ENCODE assay signal across 2 cellular contexts in the genomic region with DNA sequence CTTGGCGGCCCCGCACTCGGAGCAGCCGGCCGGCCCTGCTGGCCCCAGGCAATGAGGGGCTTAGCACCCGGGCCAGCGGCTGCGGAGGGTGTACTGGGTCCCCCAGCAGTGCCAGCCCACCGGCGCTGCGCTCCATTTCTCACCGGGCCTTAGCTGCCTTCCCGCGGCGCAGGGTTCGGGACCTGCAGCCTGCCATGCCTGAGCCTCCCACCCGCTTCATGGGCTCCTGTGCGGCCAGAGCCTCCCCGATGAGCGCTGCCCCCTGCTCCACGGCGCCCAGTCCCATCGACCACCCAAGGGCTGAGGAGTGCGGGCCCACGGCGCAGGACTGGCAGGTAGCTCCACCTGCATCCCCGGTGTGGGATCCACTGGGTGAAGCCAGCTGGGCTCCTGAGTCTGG. TPM values are rescaled to one million over a fixed set of nuclear protein-coding genes. Genes with fewer than 3 reads are reported as not detected.
"Had no signal": no experiment of that assay in that cellular context is flagged by ENCODE, and none has a peak within 500 bp of the region (broad histone marks: within the 10 kb centered on the region; RNA-seq: fewer than 3 reads in every experiment).

No MANE protein-coding gene starts in this region.

RNA-seq across cellular contexts. Expression of gene SLC36A3, which starts 5.7 kb away (rescaled TPM):
- total RNA-seq: G401, GM12878 had no signal

RNA-seq across cellular contexts. Expression of gene SLC36A2, which starts 38.1 kb away (rescaled TPM):
- total RNA-seq: G401, GM12878 had no signal
- polyA plus RNA-seq: GM12878 had no signal
